Comparison of ENCODE assay signal across 1 cellular context in the genomic region with DNA sequence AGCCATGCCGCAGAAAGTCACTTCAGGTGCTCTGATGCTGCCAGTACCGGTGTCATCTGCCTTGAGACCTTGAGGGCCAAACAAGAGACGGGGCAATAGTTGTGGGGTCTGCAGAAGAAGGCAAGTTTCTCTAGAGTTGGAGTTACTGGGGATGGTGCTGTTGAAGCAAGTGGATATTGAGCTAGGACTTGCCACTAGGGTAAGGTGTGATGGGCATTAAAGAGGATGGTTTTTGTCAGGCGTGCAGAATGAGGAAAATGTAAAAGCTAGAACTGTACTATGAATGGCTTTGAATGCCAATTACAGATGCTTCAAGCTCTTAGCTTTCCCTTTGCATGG.
A peak's percentile ranks its signal among the peaks of the same experiment; 100 is the strongest.
TF ChIP-seq lines count a peak whose summit lies in the region.

No MANE protein-coding gene starts in this region.

TF ChIP-seq in HepG2, 621 proteins besides CTCF, POLR2A, EP300 and RAD21:
- TF ChIP-seq HNRNPK (IDR thresholded peaks at IDR 0.05; ENCODE audit: low read depth, low read length, poor library complexity, severe bottlenecking) (no peak), ZNF205 (CRISPR knock-in tag; IDR thresholded peaks at IDR 0.05) (no peak), THAP7 (CRISPR knock-in tag; IDR thresholded peaks at IDR 0.05) (no peak), RBM22 (optimal IDR thresholded peaks at IDR 0.05; ENCODE audit: low read length) (peak; percentile 45)
